Comparison of ENCODE assay signal across 13 cellular contexts in the genomic region with DNA sequence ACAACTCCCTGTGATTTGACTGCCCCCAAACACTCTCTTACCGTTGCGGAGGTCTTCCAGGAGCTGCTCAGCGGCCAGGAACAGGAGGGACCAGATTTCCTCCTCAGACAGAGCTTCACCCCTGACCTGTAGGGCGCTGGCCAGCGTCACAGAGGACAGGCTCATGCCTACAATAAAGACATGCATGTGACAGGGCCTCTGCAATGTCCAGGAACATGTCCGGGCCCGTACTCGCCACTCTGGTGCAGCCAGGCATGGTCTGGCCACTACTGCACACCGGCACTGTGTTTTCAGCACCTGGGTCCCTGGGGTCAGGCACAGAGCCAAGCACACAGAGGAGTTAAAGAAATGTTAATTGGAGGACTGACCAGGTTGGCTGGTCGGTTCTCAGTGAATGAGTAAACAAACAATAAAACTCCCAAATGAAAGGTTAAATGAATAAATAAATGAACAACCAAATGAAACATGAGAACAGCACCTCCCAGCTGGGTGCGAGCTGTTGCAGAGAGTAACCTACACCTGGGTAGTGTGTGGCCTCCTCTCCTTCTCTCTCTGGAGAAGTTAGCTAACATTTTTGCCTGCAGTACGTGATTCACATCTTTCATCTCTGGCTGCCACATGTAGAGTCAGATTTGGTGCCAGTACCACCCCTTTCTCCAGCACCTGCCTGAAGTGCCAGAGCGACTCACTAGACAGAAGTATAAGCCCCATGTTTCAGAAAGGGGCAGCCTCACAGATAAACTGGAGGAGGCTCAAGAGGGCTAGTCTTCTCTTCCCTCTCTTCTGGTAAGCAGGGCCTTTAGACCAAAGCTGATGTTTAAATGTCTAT. TPM values are rescaled to one million over a fixed set of nuclear protein-coding genes. Genes with fewer than 3 reads are reported as not detected.
DNase-seq lines count a peak whose midpoint lies in the region; ATAC-seq, FAIRE-seq and TF ChIP-seq lines count a peak whose summit lies in the region.
"Had no signal": no experiment of that assay in that cellular context is flagged by ENCODE, and none has a peak within 500 bp of the region (broad histone marks: within the 10 kb centered on the region; RNA-seq: fewer than 3 reads in every experiment).

No MANE protein-coding gene starts in this region.

- dilution Hi-C loops in mammary epithelial cell (cut with HindIII; ENCODE audit: low sequenced_read_pairs) = no loop called here

- H3K9me3 Mint-ChIP-seq in nephron progenitor cell = no peaks in the 10 kb centered on the region
- H3K9me3 Mint-ChIP-seq: activated B cell treated with CpG ODN at 0.5 μM for 24 hours; activated naive CD4-positive, alpha-beta T cell treated with anti-CD3 and anti-CD28 coated beads for 36 hours had no signal

- FAIRE-seq in GM12891 (lab: Jason Lieb, UNC) = no peak
- FAIRE-seq: HTR-8/SVneo had no signal

- peak overlapping the region; percentile 23 for H3K27ac ChIP-seq in mammary epithelial cell (ENCODE audit: insufficient read depth, low read depth, low read length)

- no peak overlapping the region for H3K4me3 ChIP-seq in mammary epithelial cell (replicated peaks in 1 of 3; ENCODE audit: insufficient read depth in 1 of 3, low read depth in 2 of 3, low read length in 3 of 3)

- 43% methylated on average over 13 of the region's 13 CpGs for WGBS in mammary epithelial cell (ENCODE audit: low coverage, missing lambda C conversion rate)

- peaks cover 41% of the 10 kb centered on the region for H3K4me1 Mint-ChIP-seq in nephron progenitor cell
- H3K4me1 Mint-ChIP-seq: activated B cell treated with CpG ODN at 0.5 μM for 24 hours had no signal

- H3K9ac ChIP-seq in mammary epithelial cell (ENCODE audit: insufficient read depth, low read length) = no peak overlapping the region

- TF ChIP-seq POLR2A in GM12891 (IDR thresholded peaks at IDR 0.05; ENCODE audit: low read depth, low read length) = no peak

- no peaks in the 10 kb centered on the region for H3K79me2 ChIP-seq in mammary epithelial cell (ENCODE audit: insufficient read depth, low read length)

- H4K20me1 ChIP-seq in mammary epithelial cell (ENCODE audit: insufficient read depth, low read length) = no peaks in the 10 kb centered on the region

- intact Hi-C loops in mammary epithelial cell (cut with micrococcal nuclease) = loop anchor here (5.0 kb wide), 1 partner anchor 34 kb away; no protein-coding TSS in a partner anchor

- H2AFZ ChIP-seq in mammary epithelial cell (ENCODE audit: low read depth, low read length) = peak overlapping the region; percentile 67

- DNase-seq in ELF-1 (ENCODE audit: low read depth, low spot score) (peak; percentile 68), NCI-H146 treated with DMSO at 0.1 percent for 48 hours (lab: John Stamatoyannopoulos, UW; ENCODE audit: unreplicated experiment) (peak; percentile 72), mammary epithelial cell (peak; percentile 80), nephron progenitor cell (peak; percentile 51), NCI-H1048 (lab: John Stamatoyannopoulos, UW) (no peak), cortex of kidney (lab: John Stamatoyannopoulos, UW) (no peak), GM12891 (ENCODE audit: insufficient read length, low spot score) (no peak)
- DNase-seq: activated B cell treated with CpG ODN at 0.5 μM for 24 hours; activated naive CD4-positive, alpha-beta T cell treated with anti-CD3 and anti-CD28 coated beads for 36 hours; effector memory CD4-positive, alpha-beta T cell had no signal

- no peaks in the 10 kb centered on the region for H3K36me3 ChIP-seq in mammary epithelial cell (ENCODE audit: insufficient read depth, low read length)

- TF ChIP-seq CTCF in mammary epithelial cell (conservative IDR thresholded peaks at IDR 0.05 in 1 of 2, IDR thresholded peaks at IDR 0.05 in 1 of 2; ENCODE audit: extremely low read depth in 1 of 2, insufficient read depth in 1 of 2, low read depth in 1 of 2, low read length in 2 of 2) = no peak
- TF ChIP-seq CTCF in nephron progenitor cell (IDR thresholded peaks at IDR 0.05) = no peak

- H3K27me3 Mint-ChIP-seq in nephron progenitor cell (ENCODE audit: low read depth, poor library complexity) = peaks cover 9% of the 10 kb centered on the region

- H3K27me3 ChIP-seq in mammary epithelial cell (ENCODE audit: insufficient read depth, low read length) = no peaks in the 10 kb centered on the region

- CTCF ChIA-PET in mammary epithelial cell (lab: Charles Lee; ENCODE audit: low non-redundant PET) = no interaction called here

- peak overlapping the region; percentile 3 for H3K4me3 Mint-ChIP-seq in nephron progenitor cell
- H3K4me3 Mint-ChIP-seq: activated B cell treated with CpG ODN at 0.5 μM for 24 hours; activated naive CD4-positive, alpha-beta T cell treated with anti-CD3 and anti-CD28 coated beads for 36 hours had no signal

- in situ Hi-C loops in mammary epithelial cell (cut with MboI; ENCODE audit: low sequenced_read_pairs in 2 of 2) = no loop called here

- BruUV-seq in mammary epithelial cell (replicated peaks; lab: Mats Ljungman, UMichigan) = no TSS peak

- no peaks in the 10 kb centered on the region for H3K36me3 Mint-ChIP-seq in nephron progenitor cell (ENCODE audit: low read depth)

- no peak for ATAC-seq in GM21576 (IDR thresholded peaks at IDR 0.05; ENCODE audit: unreplicated experiment)

- H3K9me3 ChIP-seq in mammary epithelial cell (replicated peaks; ENCODE audit: insufficient read depth, low read length) = no peaks in the 10 kb centered on the region

- H3K4me1 ChIP-seq in mammary epithelial cell (ENCODE audit: insufficient read depth, low read length) = peaks cover 41% of the 10 kb centered on the region

- H3K4me2 ChIP-seq in mammary epithelial cell (ENCODE audit: insufficient read depth, low read depth, low read length) = peak overlapping the region; percentile 54

- H3K27ac Mint-ChIP-seq in nephron progenitor cell = peak overlapping the region; percentile 52
- H3K27ac Mint-ChIP-seq: activated B cell treated with CpG ODN at 0.5 μM for 24 hours; activated naive CD4-positive, alpha-beta T cell treated with anti-CD3 and anti-CD28 coated beads for 36 hours had no signal

TF ChIP-seq in GM12891, 5 proteins besides CTCF, POLR2A, EP300 and RAD21:
- TF ChIP-seq TAF1 (IDR thresholded peaks at IDR 0.05; ENCODE audit: low read depth, low read length) (no peak), SPI1 (IDR thresholded peaks at IDR 0.05; ENCODE audit: low read depth, low read length) (no peak), PAX5 (IDR thresholded peaks at IDR 0.05; ENCODE audit: insufficient read depth, low read length, severe bottlenecking) (no peak), POU2F2 (IDR thresholded peaks at IDR 0.05; ENCODE audit: low read depth, low read length) (no peak), POLR2AphosphoS5 (IDR thresholded peaks at IDR 0.05; ENCODE audit: low read depth, low read length) (no peak)

RNA-seq across cellular contexts. Expression of a gene that starts 22.8 kb away (rescaled TPM):
- total RNA-seq in mammary epithelial cell = under 1 TPM; 0.33 to 0.59 TPM
- 0.41 TPM for polyA plus RNA-seq in mammary epithelial cell
- polyA minus RNA-seq in mammary epithelial cell = 1.2 TPM
- 1.2 TPM for polyA plus RNA-seq in GM12891 (2012; ENCODE audit: low read depth, missing spikeins)
- total RNA-seq: activated B cell treated with CpG ODN at 0.5 μM for 24 hours; activated naive CD4-positive, alpha-beta T cell treated with anti-CD3 and anti-CD28 coated beads for 36 hours; omental fat pad had no signal

RNA-seq across cellular contexts. Expression of a gene that starts 54.7 kb away (rescaled TPM):
- total RNA-seq in mammary epithelial cell = 10 to 100 TPM; 38.6 to 50.8 TPM
- 19.2 TPM for polyA plus RNA-seq in mammary epithelial cell
- polyA minus RNA-seq in mammary epithelial cell = 38.3 TPM
- 18.5 TPM for polyA plus RNA-seq in GM12891 (2012; ENCODE audit: low read depth, missing spikeins)

Comparison
In these comparisons a context has a peak if more than half of its experiments do, and no peak if none do; other contexts are left out.
1. DNase-seq: peak in ELF-1 (single experiment), NCI-H146 treated with DMSO at 0.1 percent for 48 hours (single experiment), mammary epithelial cell (single experiment) and nephron progenitor cell (single experiment); none in NCI-H1048 (single experiment), cortex of kidney (single experiment) and GM12891 (single experiment).